19 cellular contexts compared by ENCODE assay signal in genomic region chr1:153629343-153629665, GRCh38. TPM values are rescaled to one million over a fixed set of nuclear protein-coding genes. Genes with fewer than 3 reads are reported as not detected.
DNase-seq lines count a peak whose midpoint lies in the region; ATAC-seq and TF ChIP-seq lines count a peak whose summit lies in the region.
"Had no signal": no experiment of that assay in that cellular context is flagged by ENCODE, and none has a peak within 500 bp of the region (broad histone marks: within the 10 kb centered on the region; RNA-seq: fewer than 3 reads in every experiment).

No MANE protein-coding gene starts in this region.

- H3K27me3 ChIP-seq in right atrium auricular region (no peaks in the 10 kb centered on the region), psoas muscle (ENCODE audit: insufficient read depth in 3 of 3, low read length in 2 of 3) (no peaks in the 10 kb centered on the region), H7 (ENCODE audit: control insufficient read depth, insufficient read depth, low read length) (no peaks in the 10 kb centered on the region), PC-3 (ENCODE audit: low read length) (no peaks in the 10 kb centered on the region)
- H3K27me3 ChIP-seq: adrenal gland had no signal

- POLR2A ChIA-PET in PC-3 (lab: Charles Lee; ENCODE audit: unreplicated experiment) = no interaction called here

- CTCF ChIA-PET in PC-3 (lab: Charles Lee) = interaction anchor here (1.0 kb wide), 1 partner anchor 12 kb away, joined by 3 read pairs; no protein-coding TSS in a partner anchor

- H3K4me1 ChIP-seq in right atrium auricular region = peaks cover 0 to 81% of the 10 kb centered on the region in 2 donors
- peaks cover 55% of the 10 kb centered on the region for H3K4me1 ChIP-seq in psoas muscle
- H3K4me1 ChIP-seq in PC-3 (ENCODE audit: insufficient read depth, low read length) = peaks cover 38% of the 10 kb centered on the region

- DNase-seq in right atrium auricular region (ENCODE audit: low spot score) (no peak), psoas muscle (no peak), H7 (no peak), NCI-H146 (lab: John Stamatoyannopoulos, UW) (no peak), PC-3 (no peak)
- DNase-seq: ACHN; activated CD8-positive, alpha-beta T cell treated with anti-CD3 and anti-CD28 coated beads for 36 hours; CD8-positive, alpha-beta T cell; DND-41; erythroblast; NCI-H1105 treated with DMSO at 0.1 percent for 48 hours; occipital lobe had no signal

- H3K27ac ChIP-seq in 22Rv1 = 0 out of 2 replicates have a peak overlapping the region, but pooled peaks have one; percentile 10
- peak overlapping the region; percentile 92 for H3K27ac ChIP-seq in angular gyrus (ENCODE audit: low read depth, low read length)
- H3K27ac ChIP-seq in right atrium auricular region = peak overlapping the region; percentile 96 to 97
- peak overlapping the region; percentile 100 for H3K27ac ChIP-seq in psoas muscle
- no peak overlapping the region for H3K27ac ChIP-seq in PC-3 (ENCODE audit: low read length)
- H3K27ac ChIP-seq: adrenal gland, KMS-11 had no signal

- no TSS peak for BruUV-seq in PC-3 (replicated peaks; lab: Mats Ljungman, UMichigan)

- H3K4me3 ChIP-seq in right atrium auricular region (peak overlapping the region; percentile 44 to 49), psoas muscle (peak overlapping the region; percentile 66), H7 (ENCODE audit: insufficient read depth, low read depth, low read length) (no peak overlapping the region), PC-3 (ENCODE audit: low read length) (no peak overlapping the region)
- H3K4me3 ChIP-seq: adrenal gland had no signal

- ATAC-seq in psoas muscle = no peak
- ATAC-seq in PC-3 = no peak
- no peak for ATAC-seq in HG02610 (IDR thresholded peaks at IDR 0.05; ENCODE audit: unreplicated experiment)
- ATAC-seq: activated CD8-positive, alpha-beta T cell treated with anti-CD3 and anti-CD28 coated beads for 36 hours; CD8-positive, alpha-beta T cell had no signal

- WGBS in psoas muscle, 3 donors = 28 to 56% (median 36%) methylated on average over 5 of the region's 5 CpGs

- no peak overlapping the region for H3K4me2 ChIP-seq in PC-3 (ENCODE audit: low read length)
- H3K4me2 ChIP-seq: KMS-11 had no signal

- no peak overlapping the region for H3K9ac ChIP-seq in PC-3 (ENCODE audit: low read length)
- H3K9ac ChIP-seq: KMS-11 had no signal

- H3K9me3 ChIP-seq in right atrium auricular region (no peaks in the 10 kb centered on the region), psoas muscle (no peaks in the 10 kb centered on the region), PC-3 (ENCODE audit: low read length) (no peaks in the 10 kb centered on the region)
- H3K9me3 ChIP-seq: adrenal gland had no signal

- no peak for TF ChIP-seq CTCF in 22Rv1 (IDR thresholded peaks at IDR 0.05)
- TF ChIP-seq CTCF in right atrium auricular region (IDR thresholded peaks at IDR 0.05) = no peak
- no peak for TF ChIP-seq CTCF in psoas muscle (IDR thresholded peaks at IDR 0.05)
- no peak for TF ChIP-seq CTCF in PC-3 (conservative IDR thresholded peaks at IDR 0.05; ENCODE audit: low read depth, low read length)

- H3K36me3 ChIP-seq in right atrium auricular region (no peaks in the 10 kb centered on the region), psoas muscle (ENCODE audit: insufficient read depth in 1 of 2, low read depth in 1 of 2) (peaks cover 0 to 30% of the 10 kb centered on the region in 2 donors), H7 (replicated peaks; ENCODE audit: control insufficient read depth, insufficient read depth, low read length) (peaks cover 1% of the 10 kb centered on the region; the same call in 1 of the 2 replicates), PC-3 (ENCODE audit: low read depth, low read length) (peaks cover 11% of the 10 kb centered on the region; the same call in 1 of the 2 replicates)
- H3K36me3 ChIP-seq: adrenal gland had no signal

- H3K9me2 ChIP-seq in PC-3 (replicated peaks; ENCODE audit: low read length) = no peaks in the 10 kb centered on the region

- intact Hi-C loops in psoas muscle (cut with DNase I) (no loop called here), PC-3 (cut with micrococcal nuclease) (no loop called here)

- H3K79me2 ChIP-seq in PC-3 (ENCODE audit: low read length) = peaks cover 37% of the 10 kb centered on the region

- no peak overlapping the region for H2AFZ ChIP-seq in PC-3 (ENCODE audit: low read length)

- H4K20me1 ChIP-seq in PC-3 (ENCODE audit: low read length) = no peaks in the 10 kb centered on the region

- H3F3A ChIP-seq in PC-3 (ENCODE audit: low read length, unreplicated experiment) = no peaks in the 10 kb centered on the region

RNA-seq across cellular contexts. Expression of gene S100A1, which starts 1.1 kb away (rescaled TPM):
- total RNA-seq in right atrium auricular region = 1,000 to 10,000 TPM in 1 of 2 donors, 100 to 1,000 TPM in 1; 965 to 2,413 TPM
- total RNA-seq in psoas muscle = 1,000 to 10,000 TPM in 3 of 4 donors, 100 to 1,000 TPM in 1; 785 to 1,205 (median 1,028) TPM
- polyA plus RNA-seq in psoas muscle = 1,000 to 10,000 TPM in 1 of 3 donors, 100 to 1,000 TPM in 2; 370 to 1,423 (median 918) TPM
- 0.63 and 0.80 TPM in 2 replicates for total RNA-seq in H7 (2014; rRNA removed; shearing (Covaris generic))
- total RNA-seq in PC-3 (2014; rRNA removed) = 0.29 TPM in 1 of 2 replicates, not detected in the other
- total RNA-seq: activated CD8-positive, alpha-beta T cell treated with anti-CD3 and anti-CD28 coated beads for 36 hours; activated T-helper 1 cell treated with anti-CD3 and anti-CD28 coated beads, Interleukin-12 subunit alpha, Interleukin-12 subunit beta, Interleukin-2, Interleukin-4 antibody, amounts not matched to agents 30 ng/mL and 10 ng/mL and 1 ng/mL, durations not matched to agents 14 hours and 24 hours and 36 hours; CD8-positive, alpha-beta T cell; mononuclear cell had no signal

RNA-seq across cellular contexts. Expression of gene S100A13, which starts 2.0 kb away (rescaled TPM):
- 100 to 1,000 TPM; 114 to 314 TPM for total RNA-seq in right atrium auricular region
- 100 to 1,000 TPM in 2 of 4 donors, 10 to 100 TPM in 2; 72.4 to 199 (median 106) TPM for total RNA-seq in psoas muscle
- polyA plus RNA-seq in psoas muscle = 100 to 1,000 TPM in 2 of 3 donors, 10 to 100 TPM in 1; 79.6 to 159 (median 133) TPM
- total RNA-seq in H7 (2014; rRNA removed; shearing (Covaris generic)) = 80.8 and 93.2 TPM in 2 replicates
- 307 and 350 TPM in 2 replicates for total RNA-seq in PC-3 (2014; rRNA removed)

RNA-seq across cellular contexts. Expression of gene CHTOP, which starts 4.6 kb away (rescaled TPM):
- 10 to 100 TPM; 38.2 to 50.1 TPM for total RNA-seq in right atrium auricular region
- 10 to 100 TPM; 71.1 to 87.7 (median 80.2) TPM for total RNA-seq in psoas muscle
- 100 to 1,000 TPM in 2 of 3 donors, 10 to 100 TPM in 1; 88.3 to 122 (median 111) TPM for polyA plus RNA-seq in psoas muscle
- 63.8 and 67.0 TPM in 2 replicates for total RNA-seq in H7 (2014; rRNA removed; shearing (Covaris generic))
- 101 and 112 TPM in 2 replicates for total RNA-seq in PC-3 (2014; rRNA removed)

RNA-seq across cellular contexts. Expression of gene S100A14, which starts 13.2 kb away (rescaled TPM):
- 1 to 10 TPM in 1 of 2 donors, under 1 TPM in 1; 0.55 to 2.4 TPM for total RNA-seq in right atrium auricular region
- under 1 TPM in 1 of 4 donors, not detected in 3; 0.22 TPM for total RNA-seq in psoas muscle
- polyA plus RNA-seq in psoas muscle = under 1 TPM; 0.38 to 0.48 (median 0.39) TPM
- 1.8 and 2.0 TPM in 2 replicates for total RNA-seq in H7 (2014; rRNA removed; shearing (Covaris generic))
- total RNA-seq in PC-3 (2014; rRNA removed) = 462 and 536 TPM in 2 replicates
- total RNA-seq: activated CD8-positive, alpha-beta T cell treated with anti-CD3 and anti-CD28 coated beads for 36 hours; CD8-positive, alpha-beta T cell; mononuclear cell had no signal

RNA-seq across cellular contexts. Expression of gene S100A16, which starts 16.4 kb away (rescaled TPM):
- 10 to 100 TPM; 62.7 to 85.1 TPM for total RNA-seq in right atrium auricular region
- 10 to 100 TPM; 23.3 to 57.2 (median 38.3) TPM for total RNA-seq in psoas muscle
- polyA plus RNA-seq in psoas muscle = 100 to 1,000 TPM in 1 of 3 donors, 10 to 100 TPM in 2; 23.5 to 251 (median 38.1) TPM
- 34.5 and 89.0 TPM in 2 replicates for total RNA-seq in H7 (2014; rRNA removed; shearing (Covaris generic))
- total RNA-seq in PC-3 (2014; rRNA removed) = 1,254 and 1,288 TPM in 2 replicates
- total RNA-seq: activated CD8-positive, alpha-beta T cell treated with anti-CD3 and anti-CD28 coated beads for 36 hours; activated T-helper 1 cell treated with anti-CD3 and anti-CD28 coated beads, Interleukin-12 subunit alpha, Interleukin-12 subunit beta, Interleukin-2, Interleukin-4 antibody, amounts not matched to agents 30 ng/mL and 10 ng/mL and 1 ng/mL, durations not matched to agents 14 hours and 24 hours and 36 hours; CD8-positive, alpha-beta T cell; mononuclear cell had no signal

Comparison
In these comparisons a context has a peak if more than half of its experiments do, and no peak if none do; other contexts are left out.
1. H3K4me3 ChIP-seq: peak in right atrium auricular region (2 of 2) and psoas muscle (single experiment); none in H7 (single experiment) and PC-3 (single experiment).
2. RNA of gene S100A1, which starts 1.1 kb away (total RNA-seq): 965 to 2,413 TPM in right atrium auricular region and 785 to 1,205 TPM in psoas muscle; 0.63 to 0.80 TPM in H7 and 0.29 TPM in PC-3; every median in the first group is over 100 times any median in the second.